27 cellular contexts compared by ENCODE assay signal in genomic region chr1:3948344-3948743, GRCh38. TPM values are rescaled to one million over a fixed set of nuclear protein-coding genes. Genes with fewer than 3 reads are reported as not detected.
DNase-seq lines count a peak whose midpoint lies in the region; ATAC-seq, FAIRE-seq and TF ChIP-seq lines count a peak whose summit lies in the region.
"Had no signal": no experiment of that assay in that cellular context is flagged by ENCODE, and none has a peak within 500 bp of the region (broad histone marks: within the 10 kb centered on the region; RNA-seq: fewer than 3 reads in every experiment).

No MANE protein-coding gene starts in this region.

- no peaks in the 10 kb centered on the region for H4K20me1 ChIP-seq in astrocyte (ENCODE audit: insufficient read depth, low read length)

- no peak overlapping the region for H2AFZ ChIP-seq in astrocyte (ENCODE audit: low read depth, low read length)

- H3K36me3 ChIP-seq in astrocyte (ENCODE audit: insufficient read depth, low read length), result no peaks in the 10 kb centered on the region
- H3K36me3 ChIP-seq: adrenal gland, BE2C, SJSA1, transverse colon had no signal

- H3K4me1 Mint-ChIP-seq in astrocyte (ENCODE audit: low read depth, unreplicated experiment), result peaks cover 5% of the 10 kb centered on the region
- H3K4me1 Mint-ChIP-seq: activated B cell treated with CpG ODN at 0.5 μM for 24 hours; CD8-positive, alpha-beta memory T cell had no signal

- peak overlapping the region; percentile 72 for H3K27ac Mint-ChIP-seq in astrocyte (ENCODE audit: unreplicated experiment)
- H3K27ac Mint-ChIP-seq: activated B cell treated with CpG ODN at 0.5 μM for 24 hours; brain; CD8-positive, alpha-beta memory T cell; nephron had no signal

- H3K9me3 Mint-ChIP-seq in astrocyte (ENCODE audit: unreplicated experiment), result peaks cover 18% of the 10 kb centered on the region
- H3K9me3 Mint-ChIP-seq: CD8-positive, alpha-beta memory T cell; nephron had no signal

- no peaks in the 10 kb centered on the region for H3K27me3 ChIP-seq in astrocyte (ENCODE audit: insufficient read depth, low read length)
- H3K27me3 ChIP-seq: adrenal gland, BE2C, SJSA1 had no signal

- DNase-seq in SIG-M5 treated with dmso at 0.1 percent for 504 hours (lab: John Stamatoyannopoulos, UW; ENCODE audit: unreplicated experiment) (peak; percentile 17), SIG-M5 (lab: John Stamatoyannopoulos, UW) (no peak), NCI-H510A treated with DMSO at 0.1 percent for 48 hours (lab: John Stamatoyannopoulos, UW) (peak; percentile 68), astrocyte (ENCODE audit: low read depth) (no peak), urothelium cell line (ENCODE audit: low spot score) (peak; percentile 82)
- DNase-seq in activated naive CD4-positive, alpha-beta T cell treated with anti-CD3 and anti-CD28 coated beads, Interleukin-2, amount 50 U/mL, for 16 hours, result no peak
- no peak for DNase-seq in activated CD4-positive, alpha-beta T cell treated with anti-CD3 and anti-CD28 coated beads for 48 hours
- DNase-seq: activated B cell treated with CpG ODN at 0.5 μM for 24 hours; activated CD4-positive, alpha-beta T cell treated with anti-CD3 and anti-CD28 coated beads, Interleukin-2, amount 50 U/mL, for 4 hours; activated naive CD4-positive, alpha-beta T cell treated with Interleukin-2 at 50 U/mL for 16 hours; adrenal gland; BE2C; CD8-positive, alpha-beta memory T cell; DND-41; NCI-H1436 treated with DMSO at 0.1 percent for 48 hours; NCI-H526 treated with DMSO at 0.1 percent for 48 hours; retina; stimulated activated CD4-positive, alpha-beta T cell treated with anti-CD3 and anti-CD28 coated beads, Interleukin-2, amount 100 ng/mL, for 24 hours; transverse colon had no signal

- ATAC-seq in HG02852 (IDR thresholded peaks at IDR 0.05; ENCODE audit: unreplicated experiment), result no peak

- no peaks in the 10 kb centered on the region for H3K36me3 Mint-ChIP-seq in astrocyte (ENCODE audit: low read depth, unreplicated experiment)
- H3K36me3 Mint-ChIP-seq: brain; CD8-positive, alpha-beta memory T cell had no signal

- H3K27me3 Mint-ChIP-seq in astrocyte (ENCODE audit: low read depth, unreplicated experiment), result peaks cover 11% of the 10 kb centered on the region

- no peak overlapping the region for H3K4me3 ChIP-seq in astrocyte (ENCODE audit: insufficient read depth, low read depth, low read length)
- H3K4me3 ChIP-seq: adrenal gland, lung, SJSA1, transverse colon had no signal

- H3K9ac ChIP-seq in astrocyte (ENCODE audit: low read length), result no peak overlapping the region
- H3K9ac ChIP-seq: KMS-11 had no signal

- no peak for FAIRE-seq in astrocyte (lab: Jason Lieb, UNC)
- peak; percentile 30 for FAIRE-seq in urothelium cell line (lab: Jason Lieb, UNC)
- FAIRE-seq: endothelial cell of umbilical vein, GM18507 had no signal

- H3K4me3 Mint-ChIP-seq in astrocyte (ENCODE audit: unreplicated experiment), result no peak overlapping the region
- H3K4me3 Mint-ChIP-seq: activated B cell treated with CpG ODN at 0.5 μM for 24 hours; brain; CD8-positive, alpha-beta memory T cell; nephron had no signal

- H3K9me3 ChIP-seq in astrocyte (ENCODE audit: insufficient read depth, low read depth, low read length), result peaks cover 7% of the 10 kb centered on the region
- H3K9me3 ChIP-seq: adrenal gland, BE2C, SJSA1, transverse colon had no signal

- H3K4me1 ChIP-seq in astrocyte (ENCODE audit: insufficient read depth, low read length), result no peaks in the 10 kb centered on the region
- H3K4me1 ChIP-seq: adrenal gland, BE2C, SJSA1, transverse colon had no signal

- no peak overlapping the region for H3K27ac ChIP-seq in astrocyte (ENCODE audit: low read depth, low read length)
- H3K27ac ChIP-seq: adrenal gland, KMS-11, SJSA1, transverse colon had no signal

- no peaks in the 10 kb centered on the region for H3K79me2 ChIP-seq in astrocyte (ENCODE audit: insufficient read depth, low read length)

- TF ChIP-seq CTCF in astrocyte (IDR thresholded peaks at IDR 0.05; ENCODE audit: insufficient read depth, low read depth, low read length), result no peak

- no peak overlapping the region for H3K4me2 ChIP-seq in astrocyte (ENCODE audit: low read length)
- H3K4me2 ChIP-seq: KMS-11 had no signal

RNA-seq across cellular contexts. Expression of gene C1orf174, which starts 48.3 kb away (rescaled TPM):
- total RNA-seq in astrocyte, result 24.4 and 26.1 TPM in 2 replicates

Comparison
In these comparisons a context has a peak if more than half of its experiments do, and no peak if none do; other contexts are left out.
1. DNase-seq: peak in SIG-M5 treated with dmso at 0.1 percent for 504 hours (single experiment), NCI-H510A treated with DMSO at 0.1 percent for 48 hours (single experiment) and urothelium cell line (single experiment); none in SIG-M5 (single experiment), astrocyte (single experiment), activated naive CD4-positive, alpha-beta T cell treated with anti-CD3 and anti-CD28 coated beads, Interleukin-2, amount 50 U/mL, for 16 hours (single experiment) and activated CD4-positive, alpha-beta T cell treated with anti-CD3 and anti-CD28 coated beads for 48 hours (single experiment).